Comparison of ENCODE assay signal across 8 cellular contexts in the genomic region with DNA sequence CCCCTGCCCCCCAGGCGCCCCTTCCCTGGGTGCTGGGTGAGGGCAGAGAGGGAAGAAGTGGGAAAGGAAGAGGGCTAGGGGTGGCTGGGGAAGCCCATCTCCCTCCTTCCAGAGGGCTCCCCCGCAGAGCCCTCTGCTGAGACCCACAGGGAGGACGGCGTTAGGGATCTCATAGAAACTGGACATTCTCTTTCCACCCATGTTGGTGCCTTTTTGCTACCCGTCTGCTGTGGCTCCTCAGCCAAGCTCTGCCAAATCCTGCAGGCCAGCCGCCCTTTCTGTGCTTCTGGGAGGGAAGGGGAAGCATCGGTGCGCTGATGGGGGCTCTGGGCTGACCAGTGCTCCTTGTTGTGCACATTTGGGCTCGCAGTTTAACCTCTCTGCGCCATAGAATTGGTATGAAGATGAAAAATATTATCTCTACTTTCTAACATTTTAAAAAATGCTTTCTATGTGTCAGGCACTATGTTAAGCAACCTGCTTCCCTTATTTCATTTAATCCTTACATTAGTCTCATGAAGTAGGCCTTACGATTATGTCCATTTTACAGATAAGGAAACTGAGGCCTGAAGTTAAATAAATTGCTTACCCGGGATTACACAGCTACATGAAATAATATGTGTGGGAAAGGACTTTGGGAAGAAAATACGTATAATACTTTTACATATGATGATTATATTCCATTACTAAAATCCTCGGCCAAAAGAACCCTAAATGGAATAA. TPM values are rescaled to one million over a fixed set of nuclear protein-coding genes. Genes with fewer than 3 reads are reported as not detected.
DNase-seq lines count a peak whose midpoint lies in the region; ATAC-seq and TF ChIP-seq lines count a peak whose summit lies in the region.

No MANE protein-coding gene starts in this region.

- peaks cover 42 to 63% of the 10 kb centered on the region in 2 donors for H3K4me1 ChIP-seq in adrenal gland (replicated peaks in 1 of 2)
- peaks cover 70% of the 10 kb centered on the region for H3K4me1 ChIP-seq in suprapubic skin

- no peaks in the 10 kb centered on the region for H3K9me3 ChIP-seq in adrenal gland (replicated peaks in 1 of 3)
- no peaks in the 10 kb centered on the region for H3K9me3 ChIP-seq in suprapubic skin

- no peak for ATAC-seq in HG03342 (IDR thresholded peaks at IDR 0.05; ENCODE audit: unreplicated experiment)

- H3K36me3 ChIP-seq in adrenal gland (replicated peaks in 1 of 2) (no peaks in the 10 kb centered on the region), kidney epithelial cell (ENCODE audit: control insufficient read depth, insufficient read depth, low read length) (no peaks in the 10 kb centered on the region), suprapubic skin (no peaks in the 10 kb centered on the region)

- H3K27ac Mint-ChIP-seq in T-helper 2 cell treated with Interferon-gamma antibody and Interleukin-4, amounts not matched to agents 5 μg/mL and 100 μg/mL, for 36 hours = peak overlapping the region; percentile 65

- H3K27ac ChIP-seq in adrenal gland (peak overlapping the region in 4 of 5 donors; percentile 74 to 87 (median 84)), suprapubic skin (peak overlapping the region; percentile 92)

- H3K27me3 ChIP-seq in adrenal gland (no peaks in the 10 kb centered on the region), kidney epithelial cell (ENCODE audit: control insufficient read depth, insufficient read depth, low read length) (no peaks in the 10 kb centered on the region), suprapubic skin (no peaks in the 10 kb centered on the region)

- intact Hi-C loops in adrenal gland (cut with DNase I) = no loop called here

- TF ChIP-seq CTCF in adrenal gland (IDR thresholded peaks at IDR 0.05) (no peak), kidney epithelial cell (IDR thresholded peaks at IDR 0.05; ENCODE audit: insufficient read depth, low read length, poor library complexity, severe bottlenecking) (no peak), suprapubic skin (IDR thresholded peaks at IDR 0.05) (no peak)

- no peaks in the 10 kb centered on the region for H3K9me3 Mint-ChIP-seq in T-helper 2 cell treated with Interferon-gamma antibody and Interleukin-4, amounts not matched to agents 5 μg/mL and 100 μg/mL, for 36 hours

- H3K27me3 Mint-ChIP-seq in T-helper 2 cell treated with Interferon-gamma antibody and Interleukin-4, amounts not matched to agents 5 μg/mL and 100 μg/mL, for 36 hours (ENCODE audit: low read depth) = peaks cover 6% of the 10 kb centered on the region

- TF ChIP-seq POLR2A in adrenal gland (IDR thresholded peaks at IDR 0.05) = no peak
- no peak for TF ChIP-seq POLR2A in suprapubic skin (IDR thresholded peaks at IDR 0.05)

- H3K4me3 Mint-ChIP-seq in T-helper 2 cell treated with Interferon-gamma antibody and Interleukin-4, amounts not matched to agents 5 μg/mL and 100 μg/mL, for 36 hours = peak overlapping the region; percentile 88

- H3K4me3 ChIP-seq in adrenal gland (peak overlapping the region; percentile 57 to 78 (median 64)), kidney epithelial cell (ENCODE audit: low read depth, low read length) (peak overlapping the region; percentile 57), suprapubic skin (peak overlapping the region; percentile 94)

- H3K36me3 Mint-ChIP-seq in T-helper 2 cell treated with Interferon-gamma antibody and Interleukin-4, amounts not matched to agents 5 μg/mL and 100 μg/mL, for 36 hours (ENCODE audit: low read depth) = no peaks in the 10 kb centered on the region

- no peak for TF ChIP-seq EP300 in suprapubic skin (IDR thresholded peaks at IDR 0.05)

- peaks cover 31% of the 10 kb centered on the region for H3K4me1 Mint-ChIP-seq in T-helper 2 cell treated with Interferon-gamma antibody and Interleukin-4, amounts not matched to agents 5 μg/mL and 100 μg/mL, for 36 hours (ENCODE audit: low read depth)

- DNase-seq in T-helper 2 cell treated with Interferon-gamma antibody and Interleukin-4, amounts not matched to agents 5 μg/mL and 100 μg/mL, for 36 hours (ENCODE audit: low spot score) = no peak
- DNase-seq in T-helper 2 cell (no peak), adrenal gland (no peak), kidney epithelial cell (ENCODE audit: low read depth) (no peak), suprapubic skin (ENCODE audit: low spot score in 2 of 2) (no peak), ecto neural progenitor cell (ENCODE audit: low spot score) (no peak)
- DNase-seq in activated CD4-positive, alpha-beta T cell treated with anti-CD3 and anti-CD28 coated beads for 1 hour = no peak

- WGBS in adrenal gland, 4 donors = 54 to 83% (median 65%) methylated on average over 8 to 14 of the region's 14 CpGs
- WGBS in suprapubic skin = 52% methylated on average over 14 of the region's 14 CpGs

RNA-seq across cellular contexts. Expression of a gene that starts 1.0 kb away (rescaled TPM):
- 10 to 100 TPM; 52.5 to 91.9 (median 73.6) TPM for total RNA-seq in adrenal gland
- 10 to 100 TPM; 36.3 to 51.0 (median 44.8) TPM for polyA plus RNA-seq in adrenal gland
- 18.5 and 26.5 TPM in 2 replicates for total RNA-seq in kidney epithelial cell
- 10 to 100 TPM; 38.2 to 53.6 (median 44.7) TPM for total RNA-seq in suprapubic skin

RNA-seq across cellular contexts. Expression of a gene that starts 15.3 kb away (rescaled TPM):
- 10 to 100 TPM in 3 of 8 donors, 1 to 10 TPM in 5; 2.4 to 14.6 (median 9.3) TPM for total RNA-seq in adrenal gland
- 10 to 100 TPM in 2 of 3 donors, 1 to 10 TPM in 1; 1.4 to 69.4 (median 43.8) TPM for polyA plus RNA-seq in adrenal gland
- total RNA-seq in kidney epithelial cell = 8.7 and 14.3 TPM in 2 replicates
- total RNA-seq in suprapubic skin = 10 to 100 TPM in 3 of 4 donors, 1 to 10 TPM in 1; 9.3 to 48.9 (median 20.0) TPM

RNA-seq across cellular contexts. Expression of a gene that starts 45.7 kb away (rescaled TPM):
- total RNA-seq in adrenal gland = 100 to 1,000 TPM in 5 of 8 donors, 10 to 100 TPM in 3; 66.6 to 178 (median 147) TPM
- polyA plus RNA-seq in adrenal gland = 100 to 1,000 TPM; 110 to 184 (median 164) TPM
- 52.1 and 62.2 TPM in 2 replicates for total RNA-seq in kidney epithelial cell
- 100 to 1,000 TPM in 1 of 4 donors, 10 to 100 TPM in 3; 47.9 to 152 (median 76.2) TPM for total RNA-seq in suprapubic skin

RNA-seq across cellular contexts. Expression of a gene that starts 48.7 kb away (rescaled TPM):
- 1 to 10 TPM in 3 of 8 donors, under 1 TPM in 2, not detected in 3; 0.18 to 2.6 (median 1.1) TPM for total RNA-seq in adrenal gland
- polyA plus RNA-seq in adrenal gland = under 1 TPM; 0.11 to 0.51 (median 0.16) TPM
- not detected in 2 replicates for total RNA-seq in kidney epithelial cell
- total RNA-seq in suprapubic skin = 10 to 100 TPM in 3 of 4 donors, 1 to 10 TPM in 1; 3.5 to 36.1 (median 20.8) TPM
